Comparison of ENCODE assay signal across 30 cellular contexts in genomic region chr5:117682416-117682815, GRCh38.
"Had no signal": no experiment of that assay in that cellular context is flagged by ENCODE, and none has a peak within 500 bp of the region (broad histone marks: within the 10 kb centered on the region; RNA-seq: fewer than 3 reads in every experiment).

No MANE protein-coding gene starts in this region.

- H3K36me3 Mint-ChIP-seq: activated naive CD4-positive, alpha-beta T cell treated with anti-CD3 and anti-CD28 coated beads, Interleukin-2, amount 50 U/mL, for 24 hours; stimulated activated effector memory CD8-positive, alpha-beta T cell treated with anti-CD3 and anti-CD28 coated beads, Interleukin-12 subunit alpha, Interleukin-12 subunit beta, amount 100 ng/mL, for 72 hours; type B pancreatic cell; WTC11 had no signal

- H3K4me3 Mint-ChIP-seq: activated CD4-positive, alpha-beta memory T cell treated with anti-CD3 and anti-CD28 coated beads, Interleukin-2, amount 10 ng/mL, durations not matched to agents 7 days and 5 days; activated CD4-positive, alpha-beta T cell treated with anti-CD3 and anti-CD28 coated beads, Interleukin-2, amount 10 ng/mL, durations not matched to agents 7 days and 5 days; activated naive CD4-positive, alpha-beta T cell treated with anti-CD3 and anti-CD28 coated beads, Interleukin-2, amount 50 U/mL, for 24 hours; activated naive CD8-positive, alpha-beta T cell treated with anti-CD3 and anti-CD28 coated beads, Interleukin-2, amount 50 U/mL, for 24 hours; activated T-cell treated with anti-CD3 and anti-CD28 coated beads, Interleukin-2, amount 50 U/mL, for 4 hours; nephron progenitor cell; stimulated activated effector memory CD8-positive, alpha-beta T cell treated with anti-CD3 and anti-CD28 coated beads, Interleukin-12 subunit alpha, Interleukin-12 subunit beta, amount 100 ng/mL, for 72 hours; stimulated activated naive CD8-positive, alpha-beta T cell treated with anti-CD3 and anti-CD28 coated beads, Interleukin-15, Interleukin-2, amounts not matched to agents 100 ng/mL and 50 ng/mL, for 24 hours; T-helper 1 cell treated with Interleukin-12 subunit alpha and Interleukin-12 subunit beta and Interleukin-4 antibody, amounts not matched to agents 30 μg/mL and 1 μg/mL, for 36 hours; type B pancreatic cell; WTC11 had no signal

- H3K27me3 ChIP-seq: brain microvascular endothelial cell, foreskin keratinocyte, heart left ventricle, ovary, vagina had no signal

- DNase-seq: activated CD4-positive, alpha-beta memory T cell treated with anti-CD3 and anti-CD28 coated beads, Interleukin-2, amount 10 ng/mL, durations not matched to agents 7 days and 5 days; activated CD4-positive, alpha-beta T cell treated with anti-CD3 and anti-CD28 coated beads for 1 hour; activated CD4-positive, alpha-beta T cell treated with anti-CD3 and anti-CD28 coated beads, Interleukin-2, amount 10 ng/mL, durations not matched to agents 7 days and 5 days; activated naive CD8-positive, alpha-beta T cell treated with anti-CD3 and anti-CD28 coated beads, Interleukin-2, amount 50 U/mL, for 24 hours; activated T-cell treated with anti-CD3 and anti-CD28 coated beads, Interleukin-2, amount 50 U/mL, for 4 hours; brain microvascular endothelial cell; foreskin keratinocyte; heart left ventricle; hypothalamus; kidney glomerular epithelial cell; lower lobe of right lung; mesenchymal stem cell; nephron progenitor cell; ovary; small intestine; stimulated activated CD4-positive, alpha-beta T cell treated with anti-CD3 and anti-CD28 coated beads, Interleukin-4, amount 100 ng/mL, for 24 hours; T-helper 9 cell had no signal

- H3K4me1 ChIP-seq: foreskin keratinocyte, lower lobe of right lung, vagina had no signal

- H3K4me1 Mint-ChIP-seq: activated CD4-positive, alpha-beta memory T cell treated with anti-CD3 and anti-CD28 coated beads, Interleukin-2, amount 10 ng/mL, durations not matched to agents 7 days and 5 days; activated CD4-positive, alpha-beta T cell treated with anti-CD3 and anti-CD28 coated beads, Interleukin-2, amount 10 ng/mL, durations not matched to agents 7 days and 5 days; activated naive CD4-positive, alpha-beta T cell treated with anti-CD3 and anti-CD28 coated beads, Interleukin-2, amount 50 U/mL, for 24 hours; activated naive CD8-positive, alpha-beta T cell treated with anti-CD3 and anti-CD28 coated beads, Interleukin-2, amount 50 U/mL, for 24 hours; nephron progenitor cell; stimulated activated effector memory CD8-positive, alpha-beta T cell treated with anti-CD3 and anti-CD28 coated beads, Interleukin-12 subunit alpha, Interleukin-12 subunit beta, amount 100 ng/mL, for 72 hours had no signal

- H3K36me3 ChIP-seq: brain microvascular endothelial cell, heart left ventricle, lower lobe of right lung, ovary, thoracic aorta, vagina had no signal

- H3K4me3 ChIP-seq: heart left ventricle, lower lobe of right lung, ovary, thoracic aorta, vagina had no signal

- FAIRE-seq: endothelial cell of umbilical vein, small intestine had no signal

- H3K9me3 Mint-ChIP-seq: activated CD4-positive, alpha-beta T cell treated with anti-CD3 and anti-CD28 coated beads, Interleukin-2, amount 10 ng/mL, durations not matched to agents 7 days and 5 days; activated naive CD4-positive, alpha-beta T cell treated with anti-CD3 and anti-CD28 coated beads, Interleukin-2, amount 50 U/mL, for 24 hours; activated T-helper 2 cell treated with anti-CD3 and anti-CD28 coated beads, Interferon-gamma antibody, Interleukin-2, Interleukin-4, amounts not matched to agents 10 μg/mL and 5 μg/mL and 100 μg/mL, durations not matched to agents 14 hours and 24 hours and 36 hours; nephron progenitor cell; T-helper 1 cell treated with Interleukin-12 subunit alpha and Interleukin-12 subunit beta and Interleukin-4 antibody, amounts not matched to agents 30 μg/mL and 1 μg/mL, for 36 hours; type B pancreatic cell had no signal

- H3K27ac Mint-ChIP-seq: activated CD4-positive, alpha-beta memory T cell treated with anti-CD3 and anti-CD28 coated beads, Interleukin-2, amount 10 ng/mL, durations not matched to agents 7 days and 5 days; activated CD4-positive, alpha-beta T cell treated with anti-CD3 and anti-CD28 coated beads, Interleukin-2, amount 10 ng/mL, durations not matched to agents 7 days and 5 days; activated naive CD4-positive, alpha-beta T cell treated with anti-CD3 and anti-CD28 coated beads, Interleukin-2, amount 50 U/mL, for 24 hours; activated naive CD8-positive, alpha-beta T cell treated with anti-CD3 and anti-CD28 coated beads, Interleukin-2, amount 50 U/mL, for 24 hours; activated T-helper 2 cell treated with anti-CD3 and anti-CD28 coated beads, Interferon-gamma antibody, Interleukin-2, Interleukin-4, amounts not matched to agents 10 μg/mL and 5 μg/mL and 100 μg/mL, durations not matched to agents 14 hours and 24 hours and 36 hours; nephron progenitor cell; progenitor cell of endocrine pancreas; stimulated activated effector memory CD8-positive, alpha-beta T cell treated with anti-CD3 and anti-CD28 coated beads, Interleukin-12 subunit alpha, Interleukin-12 subunit beta, amount 100 ng/mL, for 72 hours; stimulated activated naive CD8-positive, alpha-beta T cell treated with anti-CD3 and anti-CD28 coated beads, Interleukin-15, Interleukin-2, amounts not matched to agents 100 ng/mL and 50 ng/mL, for 24 hours; T-helper 1 cell treated with Interleukin-12 subunit alpha and Interleukin-12 subunit beta and Interleukin-4 antibody, amounts not matched to agents 30 μg/mL and 1 μg/mL, for 36 hours; type B pancreatic cell; WTC11 had no signal

- H3K27ac ChIP-seq: brain microvascular endothelial cell, foreskin keratinocyte, heart left ventricle, lower lobe of right lung, ovary, thoracic aorta, vagina had no signal

- H3K9me3 ChIP-seq: heart left ventricle, lower lobe of right lung, ovary, thoracic aorta, vagina had no signal

- ATAC-seq: activated naive CD8-positive, alpha-beta T cell treated with anti-CD3 and anti-CD28 coated beads, Interleukin-2, amount 50 U/mL, for 24 hours; activated T-cell treated with anti-CD3 and anti-CD28 coated beads, Interleukin-2, amount 50 U/mL, for 4 hours; foreskin keratinocyte; heart left ventricle; left lobe of liver; lower lobe of right lung; sciatic nerve; stimulated activated effector memory CD8-positive, alpha-beta T cell treated with anti-CD3 and anti-CD28 coated beads, Interleukin-12 subunit alpha, Interleukin-12 subunit beta, amount 100 ng/mL, for 72 hours; WTC11 had no signal

- H3K27me3 Mint-ChIP-seq: activated CD4-positive, alpha-beta memory T cell treated with anti-CD3 and anti-CD28 coated beads, Interleukin-2, amount 10 ng/mL, durations not matched to agents 7 days and 5 days; activated CD4-positive, alpha-beta T cell treated with anti-CD3 and anti-CD28 coated beads, Interleukin-2, amount 10 ng/mL, durations not matched to agents 7 days and 5 days; activated naive CD4-positive, alpha-beta T cell treated with anti-CD3 and anti-CD28 coated beads, Interleukin-2, amount 50 U/mL, for 24 hours; activated naive CD8-positive, alpha-beta T cell treated with anti-CD3 and anti-CD28 coated beads, Interleukin-2, amount 50 U/mL, for 24 hours; progenitor cell of endocrine pancreas; stimulated activated naive CD8-positive, alpha-beta T cell treated with anti-CD3 and anti-CD28 coated beads, Interleukin-15, Interleukin-2, amounts not matched to agents 100 ng/mL and 50 ng/mL, for 24 hours; type B pancreatic cell had no signal
